ENCODE assay signal across 8 cellular contexts in genomic region chr2:234496442-234496834, GRCh38. TPM values are rescaled to one million over a fixed set of nuclear protein-coding genes. Genes with fewer than 3 reads are reported as not detected.
DNase-seq lines count a peak whose midpoint lies in the region; ATAC-seq and TF ChIP-seq lines count a peak whose summit lies in the region.

No MANE protein-coding gene starts in this region.

- no peaks in the 10 kb centered on the region for H3K9me3 Mint-ChIP-seq in activated naive CD4-positive, alpha-beta T cell treated with anti-CD3 and anti-CD28 coated beads for 36 hours

- DNase-seq in NCI-H2029 (lab: John Stamatoyannopoulos, UW) (peak; percentile 47), NCI-H2029 treated with DMSO at 0.1 percent for 48 hours (lab: John Stamatoyannopoulos, UW) (no peak), NCI-H226 (peak; percentile 34), heart left ventricle (no peak), sciatic nerve (ENCODE audit: low spot score) (no peak)
- DNase-seq in activated naive CD4-positive, alpha-beta T cell treated with anti-CD3 and anti-CD28 coated beads for 36 hours: peak; percentile 51

- H3K9me3 ChIP-seq in heart left ventricle: no peaks in the 10 kb centered on the region

- no peak for TF ChIP-seq CTCF in heart left ventricle (IDR thresholded peaks at IDR 0.05)

- no peaks in the 10 kb centered on the region for H3K36me3 ChIP-seq in heart left ventricle

- 0 to 1% (median 0%) methylated on average over 1 to 57 of the region's 57 CpGs; no CpG with 5 or more reads in 1 of the 4 donors for WGBS in heart left ventricle, 4 donors

- peaks cover 9% of the 10 kb centered on the region for H3K36me3 Mint-ChIP-seq in activated naive CD4-positive, alpha-beta T cell treated with anti-CD3 and anti-CD28 coated beads for 36 hours (ENCODE audit: low read depth)

- H3K27ac Mint-ChIP-seq in activated naive CD4-positive, alpha-beta T cell treated with anti-CD3 and anti-CD28 coated beads for 36 hours: peak overlapping the region; percentile 89

- peak overlapping the region; percentile 25 to 89 (median 62) for H3K4me3 ChIP-seq in heart left ventricle

- H3K4me3 Mint-ChIP-seq in activated naive CD4-positive, alpha-beta T cell treated with anti-CD3 and anti-CD28 coated beads for 36 hours: peak overlapping the region; percentile 90

- H3K4me1 Mint-ChIP-seq in activated naive CD4-positive, alpha-beta T cell treated with anti-CD3 and anti-CD28 coated beads for 36 hours (ENCODE audit: low read depth): peaks cover 40% of the 10 kb centered on the region

- intact Hi-C loops in activated naive CD4-positive, alpha-beta T cell treated with anti-CD3 and anti-CD28 coated beads for 36 hours (cut with micrococcal nuclease): no loop called here
- intact Hi-C loops in heart left ventricle (cut with DNase I) (loop anchor here in 5 of 10 donors (2.0 to 10.0 kb wide), 6 partner anchors 49 to 209 kb away; no protein-coding TSS in a partner anchor), sciatic nerve (cut with DNase I) (loop anchor here (10.0 kb wide), 1 partner anchor 512 kb away; no protein-coding TSS in a partner anchor)

- peak overlapping the region in 10 of 12 donors; percentile 31 to 86 (median 65) for H3K27ac ChIP-seq in heart left ventricle

- ATAC-seq in HG02759 (IDR thresholded peaks at IDR 0.05; ENCODE audit: unreplicated experiment): peak; percentile 61
- peak in 3 of 4 donors; percentile 10 to 24 (median 20) for ATAC-seq in heart left ventricle
- peak; percentile 21 for ATAC-seq in sciatic nerve
- no peak for ATAC-seq in GM18870 (IDR thresholded peaks at IDR 0.05; ENCODE audit: unreplicated experiment)

- no peak for TF ChIP-seq POLR2A in heart left ventricle (IDR thresholded peaks at IDR 0.05)

- CTCF ChIA-PET in activated naive CD4-positive, alpha-beta T cell treated with anti-CD3 and anti-CD28 coated beads for 36 hours (lab: Charles Lee): interaction anchor here (0.7 to 4.9 kb wide), 13 partner anchors 13 to 360 kb away, joined by 3 to 34 read pairs (median 4); no protein-coding TSS in a partner anchor

- H3K4me1 ChIP-seq in heart left ventricle: peaks cover 7 to 29% (median 18%) of the 10 kb centered on the region in 12 donors

- H3K27me3 Mint-ChIP-seq in activated naive CD4-positive, alpha-beta T cell treated with anti-CD3 and anti-CD28 coated beads for 36 hours (ENCODE audit: low read depth): no peaks in the 10 kb centered on the region

- peaks cover 0 to 10% (median 8%) of the 10 kb centered on the region in 9 donors for H3K27me3 ChIP-seq in heart left ventricle

RNA-seq across cellular contexts. Expression of gene ARL4C, which starts 0.4 kb away (rescaled TPM):
- 10 to 100 TPM; 24.2 to 24.9 TPM for total RNA-seq in activated naive CD4-positive, alpha-beta T cell treated with anti-CD3 and anti-CD28 coated beads for 36 hours
- total RNA-seq in heart left ventricle (10 to 100 TPM in 2 of 9 donors, 1 to 10 TPM in 7; 1.1 to 16.3 (median 2.5) TPM), sciatic nerve (10.7 TPM)
- polyA plus RNA-seq in heart left ventricle: 1 to 10 TPM in 1 of 2 donors, under 1 TPM in 1; 0.80 to 1.2 TPM

Comparison
In these comparisons a context has a peak if more than half of its experiments do, and no peak if none do; other contexts are left out.
1. DNase-seq: peak in NCI-H2029 (single experiment), NCI-H226 (single experiment) and activated naive CD4-positive, alpha-beta T cell treated with anti-CD3 and anti-CD28 coated beads for 36 hours (single experiment); none in NCI-H2029 treated with DMSO at 0.1 percent for 48 hours (single experiment), heart left ventricle (0 of 5) and sciatic nerve (single experiment).